In genomic region chr17:64635647-64636305, GRCh38 we compare ENCODE assay signal across 8 cellular contexts. TPM values are rescaled to one million over a fixed set of nuclear protein-coding genes. Genes with fewer than 3 reads are reported as not detected.
A peak's percentile ranks its signal among the peaks of the same experiment; 100 is the strongest.
DNase-seq lines count a peak whose midpoint lies in the region; ATAC-seq and TF ChIP-seq lines count a peak whose summit lies in the region.

No MANE protein-coding gene starts in this region.

- peak; percentile 91 for DNase-seq in EL
- no peak for DNase-seq in effector memory CD8-positive, alpha-beta T cell
- DNase-seq in Karpas-422 = no peak
- DNase-seq in NCI-H1930 (lab: John Stamatoyannopoulos, UW) = no peak
- no peak for DNase-seq in D341Med (ENCODE audit: low spot score)
- DNase-seq in HPDE6-E6E7 (ENCODE audit: extremely low spot score) = no peak

- no peaks in the 10 kb centered on the region for H3K36me3 ChIP-seq in Karpas-422 (ENCODE audit: insufficient read depth, low read length)

- no peak overlapping the region for H3K4me3 ChIP-seq in Karpas-422 (ENCODE audit: low read length)

- no peak overlapping the region for H3K27ac ChIP-seq in Karpas-422 (ENCODE audit: low read length)

- H3K27ac Mint-ChIP-seq in effector memory CD8-positive, alpha-beta T cell = peak overlapping the region; percentile 17 to 70

- no peak overlapping the region for H2AFZ ChIP-seq in Karpas-422 (ENCODE audit: low read length)

- peak; percentile 65 for ATAC-seq in GM21423 (IDR thresholded peaks at IDR 0.05; ENCODE audit: unreplicated experiment)
- ATAC-seq in effector memory CD8-positive, alpha-beta T cell (replicated peaks) = no peak

- TF ChIP-seq RAD21 in Ishikawa (IDR thresholded peaks at IDR 0.05; ENCODE audit: low read depth) = no peak

- no peaks in the 10 kb centered on the region for H3K27me3 ChIP-seq in Karpas-422 (ENCODE audit: low read length)

- no peaks in the 10 kb centered on the region for H3K27me3 Mint-ChIP-seq in effector memory CD8-positive, alpha-beta T cell

- peaks cover 9% of the 10 kb centered on the region for H3K36me3 Mint-ChIP-seq in effector memory CD8-positive, alpha-beta T cell (ENCODE audit: insufficient read depth)

- no peaks in the 10 kb centered on the region for H3K9me3 Mint-ChIP-seq in effector memory CD8-positive, alpha-beta T cell

- TF ChIP-seq EP300 in Ishikawa (IDR thresholded peaks at IDR 0.05; ENCODE audit: borderline replicate concordance) = no peak

- no peak overlapping the region for H3K4me2 ChIP-seq in Karpas-422 (ENCODE audit: low read depth, low read length, poor library complexity, severe bottlenecking)

- no peaks in the 10 kb centered on the region for H3K79me2 ChIP-seq in Karpas-422 (ENCODE audit: low read length)

- H3K9me3 ChIP-seq in Karpas-422 (ENCODE audit: low read length) = no peaks in the 10 kb centered on the region

- no peak overlapping the region for H3K4me3 Mint-ChIP-seq in effector memory CD8-positive, alpha-beta T cell

- H4K20me1 ChIP-seq in Karpas-422 (ENCODE audit: insufficient read depth, low read depth, low read length) = peaks cover 24% of the 10 kb centered on the region

- H3K4me1 Mint-ChIP-seq in effector memory CD8-positive, alpha-beta T cell (ENCODE audit: low read depth in 2 of 2) = peaks cover 33 to 60% of the 10 kb centered on the region in 2 donors

- H3K9ac ChIP-seq in Karpas-422 (ENCODE audit: low read length) = no peak overlapping the region

- H3K4me1 ChIP-seq in Karpas-422 (ENCODE audit: low read length) = peaks cover 12% of the 10 kb centered on the region

- no peaks in the 10 kb centered on the region for H3K9me2 ChIP-seq in Karpas-422 (replicated peaks; ENCODE audit: insufficient read depth, low read length)

TF ChIP-seq in Ishikawa, 13 proteins besides CTCF, POLR2A, EP300 and RAD21:
- TF ChIP-seq NFIC (IDR thresholded peaks at IDR 0.05) (peak; percentile 61), USF1 (IDR thresholded peaks at IDR 0.05) (no peak)

RNA-seq across cellular contexts. Expression of gene SMURF2, which starts 26.3 kb away (rescaled TPM):
- 6.1 and 8.0 TPM in 2 replicates for total RNA-seq in Karpas-422 (2014; rRNA removed; shearing (Covaris generic); ENCODE audit: low replicate concordance)
